In the genomic region with DNA sequence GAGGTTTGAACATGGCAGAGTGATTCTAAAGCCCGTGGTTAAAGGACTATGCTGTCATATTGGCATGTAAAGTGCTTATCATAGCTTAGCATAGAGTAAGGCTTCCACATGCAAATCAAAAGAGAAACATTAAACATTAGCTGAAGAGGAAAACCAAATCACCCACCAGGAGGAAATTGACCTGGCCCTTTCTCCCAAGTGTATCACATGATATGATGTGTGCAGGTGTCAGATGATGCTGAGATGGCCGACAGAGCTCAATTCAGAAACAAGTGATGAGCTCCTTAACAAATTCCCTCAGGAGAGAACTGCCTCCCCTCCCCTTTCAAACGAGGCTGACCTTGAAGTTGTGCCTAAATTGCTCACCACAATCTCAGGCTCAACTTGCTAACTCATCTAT, we compare ENCODE assay signal across 9 cellular contexts.
DNase-seq lines count a peak whose midpoint lies in the region; ATAC-seq, FAIRE-seq and TF ChIP-seq lines count a peak whose summit lies in the region.
"Had no signal": no experiment of that assay in that cellular context is flagged by ENCODE, and none has a peak within 500 bp of the region (broad histone marks: within the 10 kb centered on the region; RNA-seq: fewer than 3 reads in every experiment).

No MANE protein-coding gene starts in this region.

- H3K4me3 Mint-ChIP-seq in activated naive CD4-positive, alpha-beta T cell treated with anti-CD3 and anti-CD28 coated beads for 36 hours = peak overlapping the region; percentile 81
- H3K4me3 Mint-ChIP-seq in astrocyte (ENCODE audit: unreplicated experiment) (no peak overlapping the region), endothelial cell (ENCODE audit: unreplicated experiment) (no peak overlapping the region)

- peaks cover 18% of the 10 kb centered on the region for H3K36me3 Mint-ChIP-seq in activated naive CD4-positive, alpha-beta T cell treated with anti-CD3 and anti-CD28 coated beads for 36 hours (ENCODE audit: low read depth)
- no peaks in the 10 kb centered on the region for H3K36me3 Mint-ChIP-seq in astrocyte (ENCODE audit: low read depth, unreplicated experiment)
- no peaks in the 10 kb centered on the region for H3K36me3 Mint-ChIP-seq in endothelial cell (ENCODE audit: low read depth, unreplicated experiment)

- CTCF ChIA-PET in activated naive CD4-positive, alpha-beta T cell treated with anti-CD3 and anti-CD28 coated beads for 36 hours (lab: Charles Lee) = interaction anchor here (0.5 to 3.1 kb wide), 4 partner anchors 22 to 251 kb away, joined by 3 to 14 read pairs (median 4); no protein-coding TSS in a partner anchor

- H3K4me3 ChIP-seq in astrocyte (ENCODE audit: insufficient read depth, low read depth, low read length) = no peak overlapping the region
- H3K4me3 ChIP-seq in upper lobe of right lung = peak overlapping the region; percentile 42

- ATAC-seq in HG03095 (IDR thresholded peaks at IDR 0.05; ENCODE audit: unreplicated experiment) (peak; percentile 44), upper lobe of right lung (no peak)

- peak overlapping the region; percentile 84 for H3K27ac Mint-ChIP-seq in activated naive CD4-positive, alpha-beta T cell treated with anti-CD3 and anti-CD28 coated beads for 36 hours
- H3K27ac Mint-ChIP-seq in astrocyte (ENCODE audit: unreplicated experiment) (no peak overlapping the region), endothelial cell (ENCODE audit: unreplicated experiment) (no peak overlapping the region)

- H3K9me3 ChIP-seq in astrocyte (ENCODE audit: insufficient read depth, low read depth, low read length) (no peaks in the 10 kb centered on the region), upper lobe of right lung (no peaks in the 10 kb centered on the region)

- peaks cover 16% of the 10 kb centered on the region for H3K9me3 Mint-ChIP-seq in activated naive CD4-positive, alpha-beta T cell treated with anti-CD3 and anti-CD28 coated beads for 36 hours
- H3K9me3 Mint-ChIP-seq in astrocyte (ENCODE audit: unreplicated experiment) (peaks cover 2% of the 10 kb centered on the region), endothelial cell (ENCODE audit: unreplicated experiment) (no peaks in the 10 kb centered on the region)

- no peaks in the 10 kb centered on the region for H3K36me3 ChIP-seq in astrocyte (ENCODE audit: insufficient read depth, low read length)
- no peaks in the 10 kb centered on the region for H3K36me3 ChIP-seq in upper lobe of right lung

- H3K9ac ChIP-seq in astrocyte (ENCODE audit: low read length) = no peak overlapping the region

- TF ChIP-seq CTCF in astrocyte (IDR thresholded peaks at IDR 0.05; ENCODE audit: insufficient read depth, low read depth, low read length) (no peak), upper lobe of right lung (IDR thresholded peaks at IDR 0.05) (no peak), endothelial cell (IDR thresholded peaks at IDR 0.05; ENCODE audit: unreplicated experiment) (no peak)

- FAIRE-seq in astrocyte (lab: Jason Lieb, UNC) = peak; percentile 54
- FAIRE-seq: keratinocyte had no signal

- H3K79me2 ChIP-seq in astrocyte (ENCODE audit: insufficient read depth, low read length) = no peaks in the 10 kb centered on the region

- peak overlapping the region; percentile 51 for H2AFZ ChIP-seq in astrocyte (ENCODE audit: low read depth, low read length)

- DNase-seq in activated naive CD4-positive, alpha-beta T cell treated with anti-CD3 and anti-CD28 coated beads for 36 hours = peak; percentile 42
- no peak for DNase-seq in activated naive CD4-positive, alpha-beta T cell (lab: John Stamatoyannopoulos, UW)
- DNase-seq in astrocyte (ENCODE audit: low read depth) (no peak), upper lobe of right lung (no peak), endothelial cell (ENCODE audit: low spot score) (no peak), NCI-H1105 (lab: John Stamatoyannopoulos, UW) (no peak), SHP77 (lab: John Stamatoyannopoulos, UW) (no peak)

- peaks cover 7% of the 10 kb centered on the region for H3K4me1 ChIP-seq in astrocyte (ENCODE audit: insufficient read depth, low read length)
- H3K4me1 ChIP-seq in upper lobe of right lung = peaks cover 10% of the 10 kb centered on the region

- H4K20me1 ChIP-seq in astrocyte (ENCODE audit: insufficient read depth, low read length) = no peaks in the 10 kb centered on the region

- H3K27me3 Mint-ChIP-seq in activated naive CD4-positive, alpha-beta T cell treated with anti-CD3 and anti-CD28 coated beads for 36 hours (ENCODE audit: low read depth) = no peaks in the 10 kb centered on the region
- H3K27me3 Mint-ChIP-seq in astrocyte (ENCODE audit: low read depth, unreplicated experiment) = no peaks in the 10 kb centered on the region
- H3K27me3 Mint-ChIP-seq in endothelial cell (ENCODE audit: unreplicated experiment) = no peaks in the 10 kb centered on the region

- no peak overlapping the region for H3K27ac ChIP-seq in astrocyte (ENCODE audit: low read depth, low read length)
- H3K27ac ChIP-seq in upper lobe of right lung = peak overlapping the region; percentile 67

- intact Hi-C loops in activated naive CD4-positive, alpha-beta T cell treated with anti-CD3 and anti-CD28 coated beads for 36 hours (cut with micrococcal nuclease) = loop anchor here (2.0 to 5.0 kb wide), 2 partner anchors 36 to 485 kb away; no protein-coding TSS in a partner anchor
- intact Hi-C loops in upper lobe of right lung (cut with DNase I) = no loop called here

- H3K4me1 Mint-ChIP-seq in activated naive CD4-positive, alpha-beta T cell treated with anti-CD3 and anti-CD28 coated beads for 36 hours (ENCODE audit: low read depth) = peaks cover 69% of the 10 kb centered on the region
- H3K4me1 Mint-ChIP-seq in astrocyte (ENCODE audit: low read depth, unreplicated experiment) (peaks cover 11% of the 10 kb centered on the region), endothelial cell (ENCODE audit: unreplicated experiment) (peaks cover 10% of the 10 kb centered on the region)

- H3K4me2 ChIP-seq in astrocyte (ENCODE audit: low read length) = no peak overlapping the region

- H3K27me3 ChIP-seq in astrocyte (ENCODE audit: insufficient read depth, low read length) (no peaks in the 10 kb centered on the region), upper lobe of right lung (no peaks in the 10 kb centered on the region)
